1 cellular context compared by ENCODE assay signal in the genomic region with DNA sequence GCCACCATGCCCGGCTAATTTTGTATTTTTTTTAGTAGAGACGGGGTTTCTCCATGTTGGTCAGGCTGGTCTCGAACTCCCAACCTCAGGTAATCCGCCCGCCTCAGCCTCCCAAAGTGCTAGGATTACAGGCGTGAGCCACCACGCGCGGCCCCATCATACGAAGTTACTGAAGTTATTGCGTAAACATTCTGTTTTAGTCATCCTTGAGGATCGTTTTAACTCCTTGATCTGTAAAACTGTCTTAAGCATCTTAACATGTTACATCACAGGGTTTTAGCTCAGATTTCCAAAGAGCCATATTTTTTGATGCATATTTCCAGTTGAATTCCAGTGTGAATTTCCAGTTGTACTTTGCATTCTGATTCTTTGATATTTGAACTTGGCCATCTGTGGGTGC. TPM values are rescaled to one million over a fixed set of nuclear protein-coding genes. Genes with fewer than 3 reads are reported as not detected.
"Had no signal": no experiment of that assay in that cellular context is flagged by ENCODE, and none has a peak within 500 bp of the region (broad histone marks: within the 10 kb centered on the region; RNA-seq: fewer than 3 reads in every experiment).

No MANE protein-coding gene starts in this region.

RNA-seq across cellular contexts. Expression of gene CASS4, which starts 6.7 kb away (rescaled TPM):
- total RNA-seq: glomerular endothelial cell had no signal
